Comparison of ENCODE assay signal across 22 cellular contexts in the genomic region with DNA sequence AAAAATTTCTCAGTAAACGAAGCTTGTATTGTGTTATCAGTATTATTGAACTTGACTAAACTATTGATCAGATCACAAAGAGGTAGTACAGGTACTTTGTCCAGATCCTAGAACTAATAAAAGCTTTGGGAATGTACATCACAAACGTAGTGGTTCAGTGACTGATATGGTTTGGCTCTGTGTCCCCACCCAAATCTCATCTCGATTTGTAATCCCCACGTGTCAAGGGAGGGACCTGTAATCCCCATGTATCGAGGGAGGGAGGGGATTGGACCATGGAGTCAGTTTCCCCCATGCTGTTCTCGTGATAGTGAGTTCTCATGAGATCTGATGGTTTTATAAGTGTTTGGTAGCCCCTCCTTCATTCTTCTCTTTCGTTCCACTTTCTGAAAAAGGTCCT.
A peak's percentile ranks its signal among the peaks of the same experiment; 100 is the strongest.
DNase-seq lines count a peak whose midpoint lies in the region; ATAC-seq, FAIRE-seq and TF ChIP-seq lines count a peak whose summit lies in the region.
"Had no signal": no experiment of that assay in that cellular context is flagged by ENCODE, and none has a peak within 500 bp of the region (broad histone marks: within the 10 kb centered on the region; RNA-seq: fewer than 3 reads in every experiment).

No MANE protein-coding gene starts in this region.

- TF ChIP-seq RAD21 in K562 (CRISPR knock-in tag; conservative IDR thresholded peaks at IDR 0.05 in 1 of 2, IDR thresholded peaks at IDR 0.05 in 1 of 2): no peak

- H3K27ac ChIP-seq in K562 (ENCODE audit: extremely low read depth, low read depth, low read length) (no peak overlapping the region), trophoblast cell (ENCODE audit: low read depth, low read length) (no peak overlapping the region), A673 (ENCODE audit: low read depth, low read length, poor library complexity, severe bottlenecking) (no peak overlapping the region)

- no peak overlapping the region for H4K8ac ChIP-seq in trophoblast cell (ENCODE audit: low read depth, low read length)

- H3K9me3 Mint-ChIP-seq in activated T-cell treated with anti-CD3 and anti-CD28 coated beads, Interleukin-2, amount 50 U/mL, for 72 hours: peaks cover 8 to 20% of the 10 kb centered on the region in 2 donors
- no peaks in the 10 kb centered on the region for H3K9me3 Mint-ChIP-seq in HFFc6

- H3K23ac ChIP-seq in trophoblast cell (ENCODE audit: low read length): no peak overlapping the region

- H4K91ac ChIP-seq in trophoblast cell (ENCODE audit: low read depth, low read length): peak overlapping the region; percentile 51

- H3K36me3 ChIP-seq in K562 (ENCODE audit: control insufficient read depth, insufficient read depth, low read length) (no peaks in the 10 kb centered on the region), trophoblast cell (ENCODE audit: control insufficient read depth in 1 of 2, insufficient read depth in 2 of 2, low read length in 2 of 2) (no peaks in the 10 kb centered on the region), A673 (ENCODE audit: insufficient read depth, low read length, poor library complexity, severe bottlenecking) (no peaks in the 10 kb centered on the region)
- H3K36me3 ChIP-seq: cardiac muscle cell had no signal

- no peak for ATAC-seq in activated T-cell treated with anti-CD3 and anti-CD28 coated beads, Interleukin-2, amount 50 U/mL, for 72 hours (replicated peaks in 1 of 2)
- ATAC-seq in K562: no peak
- ATAC-seq: left lobe of liver had no signal

- no peaks in the 10 kb centered on the region for H3K79me2 ChIP-seq in K562 (ENCODE audit: control insufficient read depth, insufficient read depth, low read length)
- H3K79me2 ChIP-seq in trophoblast cell (ENCODE audit: control insufficient read depth, insufficient read depth, low read length, poor library complexity): no peaks in the 10 kb centered on the region

- WGBS in K562 (ENCODE audit: insufficient coverage, low coverage, missing lambda C conversion rate): 47% methylated on average over 7 of the region's 7 CpGs
- no CpG with 5 or more reads among the region's 7 CpGs for WGBS in trophoblast cell (ENCODE audit: extremely low coverage, insufficient coverage, insufficient read length)

- in situ Hi-C loops in K562 (cut with MboI): no loop called here

- POLR2A ChIA-PET in K562 (lab: Yijun Ruan, JAX) (interaction anchor here (1.1 kb wide), 1 partner anchor 19 kb away, joined by 4 read pairs; no protein-coding TSS in a partner anchor), A673 (lab: Charles Lee; ENCODE audit: low non-redundant PET) (no interaction called here)

- TF ChIP-seq CTCF in HFFc6 (IDR thresholded peaks at IDR 0.05) (no peak), K562 (IDR thresholded peaks at IDR 0.05 in 2 of 3, conservative IDR thresholded peaks at IDR 0.05 in 1 of 3; ENCODE audit: insufficient read depth in 2 of 3, low read depth in 1 of 3, low read length in 3 of 3) (no peak), A673 (conservative IDR thresholded peaks at IDR 0.05; ENCODE audit: low read depth, low read length) (no peak)

- no peak overlapping the region for H2AFZ ChIP-seq in K562 (ENCODE audit: low read depth, low read length)
- H2AFZ ChIP-seq in trophoblast cell (ENCODE audit: insufficient read depth, low read length, poor library complexity): no peak overlapping the region

- H3K4ac ChIP-seq in trophoblast cell (ENCODE audit: low read depth, low read length): no peak overlapping the region

- H3K27ac Mint-ChIP-seq in activated T-cell treated with anti-CD3 and anti-CD28 coated beads, Interleukin-2, amount 50 U/mL, for 72 hours: peak overlapping the region; percentile 66
- H3K27ac Mint-ChIP-seq in HFFc6: peak overlapping the region; percentile 62

- intact Hi-C loops in K562 (cut with micrococcal nuclease): no loop called here
- intact Hi-C loops in A673 (cut with micrococcal nuclease; ENCODE audit: unreplicated experiment): loop anchor here (10.0 kb wide), 1 partner anchor 177 kb away; no protein-coding TSS in a partner anchor

- CTCF ChIA-PET in K562 (lab: Yijun Ruan, JAX; ENCODE audit: low intra/inter-chr PET ratio): no interaction called here
- CTCF ChIA-PET in A673 (lab: Charles Lee): no interaction called here

- no peak overlapping the region for H2BK5ac ChIP-seq in trophoblast cell (ENCODE audit: low read depth, low read length, poor library complexity)

- no peak overlapping the region for H3K9ac ChIP-seq in K562 (ENCODE audit: insufficient read depth in 1 of 2, low read depth in 2 of 2, low read length in 2 of 2)
- H3K9ac ChIP-seq in trophoblast cell (ENCODE audit: low read length): no peak overlapping the region

- no peak overlapping the region for H3K18ac ChIP-seq in trophoblast cell (ENCODE audit: low read length)

- H3K79me1 ChIP-seq in trophoblast cell (ENCODE audit: low read length): peaks cover 11% of the 10 kb centered on the region

- H3K4me1 Mint-ChIP-seq in activated T-cell treated with anti-CD3 and anti-CD28 coated beads, Interleukin-2, amount 50 U/mL, for 72 hours (ENCODE audit: low read depth): peaks cover 44% of the 10 kb centered on the region
- peaks cover 62% of the 10 kb centered on the region for H3K4me1 Mint-ChIP-seq in HFFc6 (ENCODE audit: low read depth)

- TF ChIP-seq EP300 in K562 (IDR thresholded peaks at IDR 0.05; ENCODE audit: low read length): no peak

- no peak overlapping the region for H4K12ac ChIP-seq in trophoblast cell (ENCODE audit: low read depth, low read length)

- BruUV-seq in K562 (replicated peaks; lab: Mats Ljungman, UMichigan): no TSS peak
- BruUV-seq in A673 (replicated peaks; lab: Mats Ljungman, UMichigan): no TSS peak

- H3K27me3 ChIP-seq in K562 (ENCODE audit: control insufficient read depth in 2 of 2, insufficient read depth in 2 of 2, low read length in 2 of 2) (no peaks in the 10 kb centered on the region), trophoblast cell (ENCODE audit: insufficient read depth, low read length) (no peaks in the 10 kb centered on the region), A673 (replicated peaks; ENCODE audit: insufficient read depth, low read depth, low read length, poor library complexity) (no peaks in the 10 kb centered on the region)
- H3K27me3 ChIP-seq: cardiac muscle cell had no signal

- FAIRE-seq in K562 (lab: Jason Lieb, UNC): no peak
- FAIRE-seq: GM19239, small intestine had no signal

- H2BK120ac ChIP-seq in trophoblast cell (ENCODE audit: insufficient read depth, low read length, poor library complexity): no peak overlapping the region

- H3K9me1 ChIP-seq in K562 (ENCODE audit: control insufficient read depth, insufficient read depth, low read length): no peaks in the 10 kb centered on the region

- H2AK5ac ChIP-seq in trophoblast cell (ENCODE audit: low read length): no peak overlapping the region

- H3K27me3 Mint-ChIP-seq in activated T-cell treated with anti-CD3 and anti-CD28 coated beads, Interleukin-2, amount 50 U/mL, for 72 hours (ENCODE audit: low read depth): peaks cover 10% of the 10 kb centered on the region
- H3K27me3 Mint-ChIP-seq in HFFc6 (ENCODE audit: insufficient read depth): no peaks in the 10 kb centered on the region
- H3K27me3 Mint-ChIP-seq: type B pancreatic cell had no signal

- no peak overlapping the region for H3K4me3 Mint-ChIP-seq in activated T-cell treated with anti-CD3 and anti-CD28 coated beads, Interleukin-2, amount 50 U/mL, for 72 hours
- H3K4me3 Mint-ChIP-seq in HFFc6: no peak overlapping the region

- no peak for DNase-seq in activated T-cell treated with anti-CD3 and anti-CD28 coated beads, Interleukin-2, amount 50 U/mL, for 72 hours
- DNase-seq in activated T-cell treated with anti-CD3 and anti-CD28 coated beads, Interleukin-2, amount 50 U/mL, for 1 hour: no peak
- DNase-seq in HFFc6: no peak
- no peak for DNase-seq in K562 (ENCODE audit: extremely low read depth in 1 of 4, low spot score in 3 of 4)
- DNase-seq in trophoblast cell: no peak
- no peak for DNase-seq in hippocampal formation (lab: John Stamatoyannopoulos, UW)
- no peak for DNase-seq in A673 (ENCODE audit: low spot score)
- no peak for DNase-seq in GM03348 (ENCODE audit: low spot score)
- DNase-seq: activated CD8-positive, alpha-beta memory T cell treated with anti-CD3 and anti-CD28 coated beads for 24 hours; aorta; Caco-2; H7; mesendoderm; NCI-H2029 treated with DMSO at 0.1 percent for 48 hours; NCI-H526; small intestine; stimulated activated CD4-positive, alpha-beta T cell treated with anti-CD3 and anti-CD28 coated beads, Interleukin-1b, Interleukin-23, amount 100 ng/mL, for 48 hours; stimulated activated CD8-positive, alpha-beta memory T cell treated with anti-CD3 and anti-CD28 coated beads, Interleukin-4, amount 100 ng/mL, for 48 hours had no signal

- H3K9me3 ChIP-seq in K562 (replicated peaks; ENCODE audit: control insufficient read depth, insufficient read depth, low read depth, low read length): peaks cover 3% of the 10 kb centered on the region; the same call in 1 of the 2 replicates
- no peaks in the 10 kb centered on the region for H3K9me3 ChIP-seq in trophoblast cell (ENCODE audit: insufficient read depth, low read depth, low read length)
- H3K9me3 ChIP-seq in A673 (ENCODE audit: low read depth, low read length, poor library complexity, severe bottlenecking): no peaks in the 10 kb centered on the region
- H3K9me3 ChIP-seq: Caco-2 had no signal

- no peak overlapping the region for H3K4me3 ChIP-seq in K562
- no peak overlapping the region for H3K4me3 ChIP-seq in trophoblast cell (ENCODE audit: low read depth, low read length)
- no peak overlapping the region for H3K4me3 ChIP-seq in A673 (ENCODE audit: low read depth, low read length, poor library complexity, severe bottlenecking)
- H3K4me3 ChIP-seq: cardiac muscle cell had no signal

- H3K14ac ChIP-seq in trophoblast cell (ENCODE audit: low read length): no peak overlapping the region

- no peak for TF ChIP-seq POLR2A in K562 (conservative IDR thresholded peaks at IDR 0.05)

- H3K4me1 ChIP-seq in K562 (replicated peaks in 1 of 2; ENCODE audit: control insufficient read depth in 2 of 2, insufficient read depth in 2 of 2, low read length in 2 of 2) (peaks cover 16 to 21% of the 10 kb centered on the region in 2 experiments; a peak in 3 of 5 replicates), trophoblast cell (ENCODE audit: control insufficient read depth in 1 of 2, insufficient read depth in 2 of 2, low read length in 2 of 2) (peaks cover 2% of the 10 kb centered on the region in 2 experiments), A673 (ENCODE audit: insufficient read depth, low read length, poor library complexity, severe bottlenecking) (peaks cover 22% of the 10 kb centered on the region)

- no peak overlapping the region for H3K4me2 ChIP-seq in K562 (ENCODE audit: insufficient read depth, low read length)
- no peak overlapping the region for H3K4me2 ChIP-seq in trophoblast cell (ENCODE audit: low read length)

- H4K20me1 ChIP-seq in K562 (replicated peaks; ENCODE audit: control insufficient read depth, insufficient read depth, low read length): no peaks in the 10 kb centered on the region

- H2BK12ac ChIP-seq in trophoblast cell (ENCODE audit: low read length): no peak overlapping the region

- peaks cover 10 to 24% of the 10 kb centered on the region in 2 donors for H3K36me3 Mint-ChIP-seq in activated T-cell treated with anti-CD3 and anti-CD28 coated beads, Interleukin-2, amount 50 U/mL, for 72 hours (ENCODE audit: insufficient read depth in 2 of 2)
- peaks cover 4% of the 10 kb centered on the region; the same call in 1 of the 2 replicates for H3K36me3 Mint-ChIP-seq in HFFc6 (ENCODE audit: low read depth)
- H3K36me3 Mint-ChIP-seq: type B pancreatic cell had no signal
